Comparison of ENCODE assay signal across 1 cellular context in the genomic region with DNA sequence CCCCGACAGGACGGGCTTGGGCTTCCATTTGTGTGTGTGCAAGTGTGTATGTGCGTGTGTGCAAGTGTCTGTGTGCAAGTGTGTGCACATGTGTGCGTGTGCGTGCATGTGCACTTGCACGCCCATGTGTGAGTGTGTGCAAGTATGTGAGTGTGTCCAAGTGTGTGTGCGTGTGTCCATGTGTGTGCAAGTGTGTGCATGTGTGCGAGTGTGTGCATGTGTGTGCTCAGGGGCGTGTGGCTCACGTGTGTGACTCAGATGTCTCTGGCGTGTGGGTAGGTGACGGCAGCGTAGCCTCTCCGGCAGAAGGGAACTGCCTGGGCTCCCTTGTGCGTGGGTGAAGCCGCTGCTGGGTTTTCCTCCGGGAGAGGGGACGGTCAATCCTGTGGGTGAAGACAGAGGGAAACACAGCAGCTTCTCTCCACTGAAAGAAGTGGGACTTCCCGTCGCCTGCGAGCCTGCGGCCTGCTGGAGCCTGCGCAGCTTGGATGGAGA.
TF ChIP-seq lines count a peak whose summit lies in the region.

No MANE protein-coding gene starts in this region.

TF ChIP-seq in GM23338, 12 proteins besides CTCF, POLR2A, EP300 and RAD21 (continued from another document):
- TF ChIP-seq, protein P1, sequence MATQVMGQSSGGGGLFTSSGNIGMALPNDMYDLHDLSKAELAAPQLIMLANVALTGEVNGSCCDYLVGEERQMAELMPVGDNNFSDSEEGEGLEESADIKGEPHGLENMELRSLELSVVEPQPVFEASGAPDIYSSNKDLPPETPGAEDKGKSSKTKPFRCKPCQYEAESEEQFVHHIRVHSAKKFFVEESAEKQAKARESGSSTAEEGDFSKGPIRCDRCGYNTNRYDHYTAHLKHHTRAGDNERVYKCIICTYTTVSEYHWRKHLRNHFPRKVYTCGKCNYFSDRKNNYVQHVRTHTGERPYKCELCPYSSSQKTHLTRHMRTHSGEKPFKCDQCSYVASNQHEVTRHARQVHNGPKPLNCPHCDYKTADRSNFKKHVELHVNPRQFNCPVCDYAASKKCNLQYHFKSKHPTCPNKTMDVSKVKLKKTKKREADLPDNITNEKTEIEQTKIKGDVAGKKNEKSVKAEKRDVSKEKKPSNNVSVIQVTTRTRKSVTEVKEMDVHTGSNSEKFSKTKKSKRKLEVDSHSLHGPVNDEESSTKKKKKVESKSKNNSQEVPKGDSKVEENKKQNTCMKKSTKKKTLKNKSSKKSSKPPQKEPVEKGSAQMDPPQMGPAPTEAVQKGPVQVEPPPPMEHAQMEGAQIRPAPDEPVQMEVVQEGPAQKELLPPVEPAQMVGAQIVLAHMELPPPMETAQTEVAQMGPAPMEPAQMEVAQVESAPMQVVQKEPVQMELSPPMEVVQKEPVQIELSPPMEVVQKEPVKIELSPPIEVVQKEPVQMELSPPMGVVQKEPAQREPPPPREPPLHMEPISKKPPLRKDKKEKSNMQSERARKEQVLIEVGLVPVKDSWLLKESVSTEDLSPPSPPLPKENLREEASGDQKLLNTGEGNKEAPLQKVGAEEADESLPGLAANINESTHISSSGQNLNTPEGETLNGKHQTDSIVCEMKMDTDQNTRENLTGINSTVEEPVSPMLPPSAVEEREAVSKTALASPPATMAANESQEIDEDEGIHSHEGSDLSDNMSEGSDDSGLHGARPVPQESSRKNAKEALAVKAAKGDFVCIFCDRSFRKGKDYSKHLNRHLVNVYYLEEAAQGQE (IDR thresholded peaks at IDR 0.05; ENCODE audit: unreplicated experiment) = no peak
TF ChIP-seq in GM23338: peak in this region for 0.
